ENCODE assay signal across 1 cellular context in genomic region chr9:96256800-96257199, GRCh38.
TF ChIP-seq lines count a peak whose summit lies in the region.

No MANE protein-coding gene starts in this region.

TF ChIP-seq in K562, 482 proteins besides CTCF, POLR2A, EP300 and RAD21 (continued from another document and continues in another):
- peak; percentile 76; the same call in 1 of the 2 replicates for TF ChIP-seq ARID3A (IDR thresholded peaks at IDR 0.05; ENCODE audit: borderline replicate concordance, low read depth, low read length)
- peak; percentile 22 for TF ChIP-seq TAF9B (IDR thresholded peaks at IDR 0.05; ENCODE audit: partially characterized antibody)
- peak; percentile 91 for TF ChIP-seq SMARCC2 (IDR thresholded peaks at IDR 0.05; ENCODE audit: low read depth)
- TF ChIP-seq ZNF124 (CRISPR knock-in tag; IDR thresholded peaks at IDR 0.05), result no peak
- TF ChIP-seq SP2 (IDR thresholded peaks at IDR 0.05; ENCODE audit: extremely low read depth, low read depth, low read length, poor library complexity, severe bottlenecking), result no peak
- TF ChIP-seq FOS (IDR thresholded peaks at IDR 0.05; ENCODE audit: extremely low read depth, insufficient read length), result peak; percentile 69
- no peak for TF ChIP-seq TAF7 (tag; IDR thresholded peaks at IDR 0.05)
- TF ChIP-seq BRD9 (IDR thresholded peaks at IDR 0.05; ENCODE audit: low read depth, partially characterized antibody), result peak; percentile 63
- TF ChIP-seq AFF1 (IDR thresholded peaks at IDR 0.05; ENCODE audit: low read depth in 1 of 2, partially characterized antibody in 2 of 2), result peak in 1 of 2 experiments; percentile 64
- TF ChIP-seq E2F8 (IDR thresholded peaks at IDR 0.05; ENCODE audit: low read depth, partially characterized antibody), result peak; percentile 18
- TF ChIP-seq JUNB (CRISPR knock-in tag; conservative IDR thresholded peaks at IDR 0.05), result peak; percentile 43; the same call in 1 of the 2 replicates
- TF ChIP-seq CREB3L1 (IDR thresholded peaks at IDR 0.05; ENCODE audit: borderline replicate concordance, low read depth), result peak; percentile 87
- TF ChIP-seq MYC (IDR thresholded peaks at IDR 0.05; ENCODE audit: low read depth, low read length), result peak; percentile 70
- no peak for TF ChIP-seq MYC (CRISPR knock-in tag; IDR thresholded peaks at IDR 0.05; ENCODE audit: borderline replicate concordance, low read depth)
- peak; percentile 36 to 54; a peak in 2 of 4 replicates for TF ChIP-seq MNT (conservative IDR thresholded peaks at IDR 0.05)
- no peak for TF ChIP-seq MXI1 (IDR thresholded peaks at IDR 0.05; ENCODE audit: low read depth, low read length)
- TF ChIP-seq TCF3 (CRISPR knock-in tag; IDR thresholded peaks at IDR 0.05), result peak; percentile 51
- TF ChIP-seq ZNF764 (CRISPR knock-in tag; IDR thresholded peaks at IDR 0.05; ENCODE audit: low read depth), result no peak
- peak; percentile 37; the same call in 1 of the 2 replicates for TF ChIP-seq PKNOX1 (IDR thresholded peaks at IDR 0.05)
- no peak for TF ChIP-seq ZNF274 (IDR thresholded peaks at IDR 0.05; ENCODE audit: borderline replicate concordance, low read depth, low read length)
- peak; percentile 31; the same call in 1 of the 2 replicates for TF ChIP-seq VEZF1 (CRISPR knock-in tag; IDR thresholded peaks at IDR 0.05)
- peak; percentile 60; the same call in 1 of the 2 replicates for TF ChIP-seq NFRKB (IDR thresholded peaks at IDR 0.05; ENCODE audit: low read depth)
- TF ChIP-seq HMGN3 (IDR thresholded peaks at IDR 0.05; ENCODE audit: borderline replicate concordance, extremely low read depth, insufficient read length, low read depth, low read length), result no peak
- TF ChIP-seq ZNF717 (CRISPR knock-in tag; IDR thresholded peaks at IDR 0.05), result no peak
- no peak for TF ChIP-seq KDM2B (CRISPR knock-in tag; IDR thresholded peaks at IDR 0.05)
- TF ChIP-seq SFPQ (IDR thresholded peaks at IDR 0.05; ENCODE audit: low read depth, low read length), result no peak
- 0 out of 2 replicates have a peak, but pooled peaks have one; percentile 19 for TF ChIP-seq HBP1 (CRISPR knock-in tag; IDR thresholded peaks at IDR 0.05)
- TF ChIP-seq PRPF4 (IDR thresholded peaks at IDR 0.05; ENCODE audit: insufficient read depth, low read depth, low read length, poor library complexity, severe bottlenecking), result no peak
- TF ChIP-seq POLR2AphosphoS5 (IDR thresholded peaks at IDR 0.05; ENCODE audit: control insufficient read depth, insufficient read depth, low read depth, low read length), result peak; percentile 41; the same call in 1 of the 2 replicates
- TF ChIP-seq PCBP1 (IDR thresholded peaks at IDR 0.05; ENCODE audit: low read depth, low read length, poor library complexity, severe bottlenecking), result no peak
- peak; percentile 95 for TF ChIP-seq FOSL1 (tag; conservative IDR thresholded peaks at IDR 0.05)
- no peak for TF ChIP-seq ZNF778 (CRISPR knock-in tag; IDR thresholded peaks at IDR 0.05)
- peak; percentile 95 for TF ChIP-seq JUN (IDR thresholded peaks at IDR 0.05; ENCODE audit: borderline replicate concordance, low read depth, low read length)
- no peak for TF ChIP-seq JUN (CRISPR knock-in tag; IDR thresholded peaks at IDR 0.05; ENCODE audit: borderline replicate concordance)
- TF ChIP-seq MCM5 (IDR thresholded peaks at IDR 0.05; ENCODE audit: low read depth), result no peak
- TF ChIP-seq TAF1 (IDR thresholded peaks at IDR 0.05; ENCODE audit: control insufficient read depth, extremely low read depth, insufficient read depth, low read length, severe bottlenecking), result peak; percentile 39
- 0 out of 2 replicates have a peak, but pooled peaks have one; percentile 27 for TF ChIP-seq EHMT2 (IDR thresholded peaks at IDR 0.05)
- TF ChIP-seq CREM (IDR thresholded peaks at IDR 0.05; ENCODE audit: low read depth), result peak; percentile 82
- no peak for TF ChIP-seq STAG1 (CRISPR knock-in tag; IDR thresholded peaks at IDR 0.05; ENCODE audit: borderline replicate concordance)
- no peak for TF ChIP-seq ZNF561 (CRISPR knock-in tag; conservative IDR thresholded peaks at IDR 0.05)
- peak; percentile 90 for TF ChIP-seq ARID1B (IDR thresholded peaks at IDR 0.05)
- TF ChIP-seq TRIM24 (IDR thresholded peaks at IDR 0.05), result peak; percentile 58 to 88; a peak in 3 of 4 replicates
- 0 out of 2 replicates have a peak, but pooled peaks have one; percentile 18 for TF ChIP-seq DIDO1 (tag; IDR thresholded peaks at IDR 0.05; ENCODE audit: low read depth)
